Comparison of ENCODE assay signal across 17 cellular contexts in the genomic region with DNA sequence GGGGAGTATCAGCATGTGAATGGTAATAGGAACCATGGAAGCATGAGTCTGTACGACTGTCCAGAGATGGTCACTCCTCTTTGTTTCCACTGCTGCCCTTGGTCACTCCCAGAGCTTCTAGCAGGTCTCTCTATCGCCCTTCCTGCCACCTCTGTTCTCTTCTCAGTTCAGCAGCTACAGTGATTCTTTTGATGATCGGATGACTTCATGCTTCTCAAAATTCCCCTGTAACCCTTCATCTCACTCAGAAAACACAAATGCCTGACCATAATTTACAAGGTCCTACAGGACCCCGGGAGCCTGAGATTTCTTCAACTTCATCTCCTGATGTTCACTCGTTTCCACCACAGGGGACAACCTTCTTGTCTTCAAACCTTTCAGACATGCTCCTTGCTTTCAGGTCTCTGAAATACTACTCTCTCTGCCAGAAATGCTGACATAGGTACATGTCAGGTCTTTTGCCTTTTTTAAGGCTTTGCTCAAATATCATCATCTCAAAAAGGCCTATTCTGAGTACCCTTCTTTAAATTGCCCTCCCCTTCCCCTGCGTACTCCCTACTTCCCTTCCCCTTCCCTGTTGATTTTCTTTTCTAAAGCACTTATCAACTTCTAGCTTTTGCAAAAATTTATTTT. TPM values are rescaled to one million over a fixed set of nuclear protein-coding genes. Genes with fewer than 3 reads are reported as not detected.
DNase-seq lines count a peak whose midpoint lies in the region; ATAC-seq lines count a peak whose summit lies in the region.
"Had no signal": no experiment of that assay in that cellular context is flagged by ENCODE, and none has a peak within 500 bp of the region (broad histone marks: within the 10 kb centered on the region; RNA-seq: fewer than 3 reads in every experiment).

No MANE protein-coding gene starts in this region.

- H3K4me3 Mint-ChIP-seq in activated T-cell treated with anti-CD3 and anti-CD28 coated beads, Interleukin-2, amount 50 U/mL, for 72 hours = no peak overlapping the region
- H3K4me3 Mint-ChIP-seq: CD8-positive, alpha-beta memory T cell had no signal

- peaks cover 23% of the 10 kb centered on the region for H3K4me1 Mint-ChIP-seq in activated T-cell treated with anti-CD3 and anti-CD28 coated beads, Interleukin-2, amount 50 U/mL, for 72 hours (ENCODE audit: low read depth)

- H3K27me3 Mint-ChIP-seq in activated T-cell treated with anti-CD3 and anti-CD28 coated beads, Interleukin-2, amount 50 U/mL, for 72 hours (ENCODE audit: low read depth) = no peaks in the 10 kb centered on the region
- H3K27me3 Mint-ChIP-seq: CD8-positive, alpha-beta memory T cell had no signal

- H3K9me3 Mint-ChIP-seq in activated T-cell treated with anti-CD3 and anti-CD28 coated beads, Interleukin-2, amount 50 U/mL, for 72 hours = no peaks in the 10 kb centered on the region
- H3K9me3 Mint-ChIP-seq: CD8-positive, alpha-beta memory T cell had no signal

- peak overlapping the region; percentile 11 for H3K27ac Mint-ChIP-seq in activated T-cell treated with anti-CD3 and anti-CD28 coated beads, Interleukin-2, amount 50 U/mL, for 72 hours

- H3K36me3 Mint-ChIP-seq in activated T-cell treated with anti-CD3 and anti-CD28 coated beads, Interleukin-2, amount 50 U/mL, for 72 hours (ENCODE audit: insufficient read depth in 2 of 2) = no peaks in the 10 kb centered on the region
- H3K36me3 Mint-ChIP-seq: CD8-positive, alpha-beta memory T cell had no signal

- DNase-seq in activated T-cell treated with anti-CD3 and anti-CD28 coated beads, Interleukin-2, amount 50 U/mL, for 72 hours = no peak
- no peak for DNase-seq in activated T-cell treated with anti-CD3 and anti-CD28 coated beads for 4 hours
- DNase-seq in H4 (ENCODE audit: low spot score) = no peak
- no peak for DNase-seq in putamen (ENCODE audit: low spot score)
- DNase-seq in NCI-H748 (lab: John Stamatoyannopoulos, UW; ENCODE audit: unreplicated experiment) = no peak
- DNase-seq: CD8-positive, alpha-beta memory T cell; DMS79 treated with DMSO at 0.1 percent for 48 hours; GOT3; KG1; NCI-H1436; NCI-H2029 treated with DMSO at 0.1 percent for 48 hours; NCI-H2171 treated with DMSO at 0.1 percent for 48 hours; NCI-H82; PC-9; SJCRH30 had no signal

- ATAC-seq in activated T-cell treated with anti-CD3 and anti-CD28 coated beads, Interleukin-2, amount 50 U/mL, for 72 hours (replicated peaks in 1 of 2) = no peak
- peak; percentile 49 for ATAC-seq in GM19351 (IDR thresholded peaks at IDR 0.05; ENCODE audit: unreplicated experiment)
- peak; percentile 60 for ATAC-seq in HG03442 (IDR thresholded peaks at IDR 0.05; ENCODE audit: unreplicated experiment)

RNA-seq across cellular contexts. Expression of gene BHLHE40, which starts 42.1 kb away (rescaled TPM):
- 100 to 1,000 TPM; 303 to 440 TPM for total RNA-seq in activated T-cell treated with anti-CD3 and anti-CD28 coated beads, Interleukin-2, amount 50 U/mL, for 72 hours
- total RNA-seq in H4 (2014; rRNA removed; shearing (Covaris generic)) = 28.0 and 38.3 TPM in 2 replicates

Comparison
In these comparisons a context has a peak if more than half of its experiments do, and no peak if none do; other contexts are left out.
1. ATAC-seq: peak in GM19351 (single experiment) and HG03442 (single experiment); none in activated T-cell treated with anti-CD3 and anti-CD28 coated beads, Interleukin-2, amount 50 U/mL, for 72 hours (0 of 2).